In the genomic region with DNA sequence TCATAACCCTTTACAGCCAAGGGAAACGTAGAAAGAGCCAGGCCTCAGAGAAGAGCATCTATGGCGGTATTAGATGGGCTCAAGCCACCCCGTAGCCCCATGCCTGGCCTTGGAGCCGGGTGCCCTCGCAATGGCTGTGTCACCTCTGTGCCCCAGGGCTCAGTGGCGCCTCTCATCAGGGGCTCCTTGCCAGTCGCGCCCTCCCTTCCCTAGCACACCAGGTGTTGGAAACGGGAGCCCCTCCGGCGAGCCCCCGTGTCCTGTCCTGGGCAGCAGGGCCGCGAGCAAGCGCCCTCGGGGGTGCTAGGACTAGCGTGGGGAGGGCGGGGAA, we compare ENCODE assay signal across 8 cellular contexts. TPM values are rescaled to one million over a fixed set of nuclear protein-coding genes. Genes with fewer than 3 reads are reported as not detected.
DNase-seq lines count a peak whose midpoint lies in the region; ATAC-seq and TF ChIP-seq lines count a peak whose summit lies in the region.

No MANE protein-coding gene starts in this region.

- peaks cover 18% of the 10 kb centered on the region for H3K9me3 Mint-ChIP-seq in natural killer cell treated with Interleukin-12 subunit alpha and Interleukin-12 subunit beta and Interleukin-15 and Interleukin-18, amount 100 ng/mL, for 72 hours

- no peaks in the 10 kb centered on the region for H3K9me3 ChIP-seq in ectodermal cell (ENCODE audit: control insufficient read depth, low read length)

- H3K4me3 Mint-ChIP-seq in natural killer cell treated with Interleukin-12 subunit alpha and Interleukin-12 subunit beta and Interleukin-15 and Interleukin-18, amount 100 ng/mL, for 72 hours = peak overlapping the region; percentile 84

- H3K27ac Mint-ChIP-seq in natural killer cell treated with Interleukin-12 subunit alpha and Interleukin-12 subunit beta and Interleukin-15 and Interleukin-18, amount 100 ng/mL, for 72 hours = peak overlapping the region; percentile 54 to 87

- peaks cover 46% of the 10 kb centered on the region for H3K36me3 Mint-ChIP-seq in natural killer cell treated with Interleukin-12 subunit alpha and Interleukin-12 subunit beta and Interleukin-15 and Interleukin-18, amount 100 ng/mL, for 72 hours

- peaks cover 0 to 5% of the 10 kb centered on the region in 2 donors for H3K27me3 Mint-ChIP-seq in natural killer cell treated with Interleukin-12 subunit alpha and Interleukin-12 subunit beta and Interleukin-15 and Interleukin-18, amount 100 ng/mL, for 72 hours

- no peak for ATAC-seq in natural killer cell treated with Interleukin-12 subunit alpha and Interleukin-12 subunit beta and Interleukin-15 and Interleukin-18, amount 100 ng/mL, for 72 hours

- WGBS in ectodermal cell, 2 experiments = 1 to 2% methylated on average over 18 of the region's 18 CpGs

- no peaks in the 10 kb centered on the region for H3K27me3 ChIP-seq in ectodermal cell (ENCODE audit: control insufficient read depth, insufficient read depth, low read length, poor library complexity, severe bottlenecking)

- H3K4me1 Mint-ChIP-seq in natural killer cell treated with Interleukin-12 subunit alpha and Interleukin-12 subunit beta and Interleukin-15 and Interleukin-18, amount 100 ng/mL, for 72 hours (ENCODE audit: low read depth in 2 of 2) = peaks cover 14 to 27% of the 10 kb centered on the region in 2 donors

- no peaks in the 10 kb centered on the region for H3K4me1 ChIP-seq in ectodermal cell (ENCODE audit: control insufficient read depth, insufficient read depth, low read length)

- peak; percentile 4 for DNase-seq in COR-L47 (lab: John Stamatoyannopoulos, UW)
- peak; percentile 11 for DNase-seq in HuH-7 (ENCODE audit: low spot score)
- DNase-seq in natural killer cell treated with Interleukin-12 subunit alpha and Interleukin-12 subunit beta and Interleukin-15 and Interleukin-18, amount 100 ng/mL, for 72 hours (ENCODE audit: low spot score) = no peak
- DNase-seq in foreskin melanocyte = no peak
- DNase-seq in NCI-H2171 (lab: John Stamatoyannopoulos, UW) = no peak
- DNase-seq in HEK293T (ENCODE audit: extremely low spot score) = no peak
- DNase-seq in superior temporal gyrus (ENCODE audit: extremely low spot score) = no peak

- CTCF ChIA-PET in HEK293T (lab: Yijun Ruan, JAX) = no interaction called here

- peak overlapping the region; percentile 93 for H3K4me3 ChIP-seq in ectodermal cell (ENCODE audit: insufficient read depth, low read depth, low read length)

- peaks cover 14% of the 10 kb centered on the region for H3K36me3 ChIP-seq in ectodermal cell (ENCODE audit: control insufficient read depth, insufficient read depth, low read length)

- H3K27ac ChIP-seq in ectodermal cell (ENCODE audit: insufficient read depth, low read depth, low read length, poor library complexity, severe bottlenecking) = peak overlapping the region; percentile 67

- POLR2A ChIA-PET in HEK293T (lab: Yijun Ruan, JAX) = no interaction called here

TF ChIP-seq in HEK293T, 16 proteins besides CTCF, POLR2A, EP300 and RAD21:
- TF ChIP-seq HDGF (IDR thresholded peaks at IDR 0.05; ENCODE audit: borderline replicate concordance) = no peak
- no peak for TF ChIP-seq ELF4 (IDR thresholded peaks at IDR 0.05)
- TF ChIP-seq SP1 (IDR thresholded peaks at IDR 0.05) = no peak
- no peak for TF ChIP-seq ZNF384 (IDR thresholded peaks at IDR 0.05)
- no peak for TF ChIP-seq PKNOX1 (IDR thresholded peaks at IDR 0.05)
- no peak for TF ChIP-seq ARNT (IDR thresholded peaks at IDR 0.05)
- TF ChIP-seq BHLHE40 (IDR thresholded peaks at IDR 0.05; ENCODE audit: borderline replicate concordance) = no peak
- TF ChIP-seq NFRKB (IDR thresholded peaks at IDR 0.05) = no peak
- TF ChIP-seq LEF1 (IDR thresholded peaks at IDR 0.05; ENCODE audit: borderline replicate concordance) = no peak
- no peak for TF ChIP-seq SUZ12 (IDR thresholded peaks at IDR 0.05)
- TF ChIP-seq TARDBP (IDR thresholded peaks at IDR 0.05) = no peak
- no peak for TF ChIP-seq CTBP1 (IDR thresholded peaks at IDR 0.05; ENCODE audit: borderline replicate concordance)
- TF ChIP-seq FOXK2 (IDR thresholded peaks at IDR 0.05) = no peak
- no peak for TF ChIP-seq FOXM1 (IDR thresholded peaks at IDR 0.05; ENCODE audit: borderline replicate concordance)
- TF ChIP-seq L3MBTL2 (conservative IDR thresholded peaks at IDR 0.05) = no peak
- no peak for TF ChIP-seq FOXA1 (IDR thresholded peaks at IDR 0.05)
TF ChIP-seq in HEK293T: peak in this region for 0.

RNA-seq across cellular contexts. Expression of gene ZNF256, which starts 0.5 kb away (rescaled TPM):
- 10.0 TPM for polyA plus RNA-seq in ectodermal cell (2013, experiment 1 of 4)
- 12.0 TPM for polyA plus RNA-seq in ectodermal cell (2013, experiment 2 of 4)
- 9.6 TPM for polyA plus RNA-seq in ectodermal cell (2013, experiment 3 of 4)
- 10.3 TPM for polyA plus RNA-seq in ectodermal cell (2013, experiment 4 of 4)
- total RNA-seq in natural killer cell treated with Interleukin-12 subunit alpha and Interleukin-12 subunit beta and Interleukin-15 and Interleukin-18, amount 100 ng/mL, for 72 hours = 1 to 10 TPM; 2.7 to 6.9 TPM

RNA-seq across cellular contexts. Expression of gene ZNF418, which starts 11.9 kb away (rescaled TPM):
- 24.9 TPM for polyA plus RNA-seq in ectodermal cell (2013, experiment 1 of 4)
- polyA plus RNA-seq in ectodermal cell (2013, experiment 2 of 4) = 26.4 TPM
- polyA plus RNA-seq in ectodermal cell (2013, experiment 3 of 4) = 18.4 TPM
- polyA plus RNA-seq in ectodermal cell (2013, experiment 4 of 4) = 16.6 TPM
- total RNA-seq in natural killer cell treated with Interleukin-12 subunit alpha and Interleukin-12 subunit beta and Interleukin-15 and Interleukin-18, amount 100 ng/mL, for 72 hours = 1 to 10 TPM; 1.9 to 3.4 TPM

RNA-seq across cellular contexts. Expression of gene C19orf18, which starts 27.3 kb away (rescaled TPM):
- polyA plus RNA-seq in ectodermal cell (2013, experiment 1 of 4) = not detected
- polyA plus RNA-seq in ectodermal cell (2013, experiment 2 of 4) = 0.37 TPM
- 0.43 TPM for polyA plus RNA-seq in ectodermal cell (2013, experiment 3 of 4)
- polyA plus RNA-seq in ectodermal cell (2013, experiment 4 of 4) = 0.61 TPM
- under 1 TPM in 1 of 2 donors, not detected in 1; 0.74 TPM for total RNA-seq in natural killer cell treated with Interleukin-12 subunit alpha and Interleukin-12 subunit beta and Interleukin-15 and Interleukin-18, amount 100 ng/mL, for 72 hours

RNA-seq across cellular contexts. Expression of gene ZNF417, which starts 30.7 kb away (rescaled TPM):
- 26.6 TPM for polyA plus RNA-seq in ectodermal cell (2013, experiment 1 of 4)
- 30.0 TPM for polyA plus RNA-seq in ectodermal cell (2013, experiment 2 of 4)
- 13.3 TPM for polyA plus RNA-seq in ectodermal cell (2013, experiment 3 of 4)
- polyA plus RNA-seq in ectodermal cell (2013, experiment 4 of 4) = 20.7 TPM
- total RNA-seq in natural killer cell treated with Interleukin-12 subunit alpha and Interleukin-12 subunit beta and Interleukin-15 and Interleukin-18, amount 100 ng/mL, for 72 hours = 10 to 100 TPM; 19.8 to 26.6 TPM

RNA-seq across cellular contexts. Expression of gene ZNF606, which starts 55.6 kb away (rescaled TPM):
- 26.1 TPM for polyA plus RNA-seq in ectodermal cell (2013, experiment 1 of 4)
- 28.7 TPM for polyA plus RNA-seq in ectodermal cell (2013, experiment 2 of 4)
- 21.2 TPM for polyA plus RNA-seq in ectodermal cell (2013, experiment 3 of 4)
- 29.1 TPM for polyA plus RNA-seq in ectodermal cell (2013, experiment 4 of 4)
- total RNA-seq in natural killer cell treated with Interleukin-12 subunit alpha and Interleukin-12 subunit beta and Interleukin-15 and Interleukin-18, amount 100 ng/mL, for 72 hours = 1 to 10 TPM; 8.8 to 8.9 TPM

Comparison
In these comparisons a context has a peak if more than half of its experiments do, and no peak if none do; other contexts are left out.
1. DNase-seq: peak in COR-L47 (single experiment) and HuH-7 (single experiment); none in natural killer cell treated with Interleukin-12 subunit alpha and Interleukin-12 subunit beta and Interleukin-15 and Interleukin-18, amount 100 ng/mL, for 72 hours (single experiment), foreskin melanocyte (single experiment), NCI-H2171 (single experiment), HEK293T (single experiment) and superior temporal gyrus (single experiment).